Comparison of ENCODE assay signal across 18 cellular contexts in genomic region chr15:44325568-44325967, GRCh38. TPM values are rescaled to one million over a fixed set of nuclear protein-coding genes. Genes with fewer than 3 reads are reported as not detected.
A peak's percentile ranks its signal among the peaks of the same experiment; 100 is the strongest.
DNase-seq lines count a peak whose midpoint lies in the region; ATAC-seq and TF ChIP-seq lines count a peak whose summit lies in the region.
"Had no signal": no experiment of that assay in that cellular context is flagged by ENCODE, and none has a peak within 500 bp of the region (broad histone marks: within the 10 kb centered on the region; RNA-seq: fewer than 3 reads in every experiment).

No MANE protein-coding gene starts in this region.

- TF ChIP-seq RAD21 in HCT116 (IDR thresholded peaks at IDR 0.05; ENCODE audit: low read depth) = no peak

- RAD21 ChIA-PET in HCT116 (lab: Charles Lee; ENCODE audit: low non-redundant PET in 1 of 2, low total read pairs in 2 of 2, uncharacterized antibody in 2 of 2, unreplicated experiment in 2 of 2) = no interaction called here

- ATAC-seq in HCT116 (no peak), WTC11 (peak; percentile 92), HG03108 (IDR thresholded peaks at IDR 0.05; ENCODE audit: unreplicated experiment) (no peak)
- no peak for ATAC-seq in naive thymus-derived CD8-positive, alpha-beta T cell
- ATAC-seq: A549 had no signal

- H3K4me3 ChIP-seq in HCT116 (replicated peaks in 1 of 2; ENCODE audit: low read depth in 1 of 2, low read length in 2 of 2) = no peak overlapping the region
- H3K4me3 ChIP-seq: A549 had no signal

- H3K9me3 ChIP-seq in HCT116 (ENCODE audit: control insufficient read depth in 1 of 2, insufficient read depth in 1 of 2, low read depth in 1 of 2, low read length in 2 of 2) = no peaks in the 10 kb centered on the region
- H3K9me3 ChIP-seq: A549 had no signal

- intact Hi-C loops in HCT116 (cut with micrococcal nuclease) = no loop called here

- H3K4me1 ChIP-seq in HCT116 (ENCODE audit: control insufficient read depth in 1 of 2, insufficient read depth in 2 of 2, low read length in 2 of 2) = no peaks in the 10 kb centered on the region

- H3K9me2 ChIP-seq in HCT116 (ENCODE audit: insufficient read depth) = no peaks in the 10 kb centered on the region

- no peaks in the 10 kb centered on the region for H3K27me3 Mint-ChIP-seq in WTC11 (ENCODE audit: low read depth)
- H3K27me3 Mint-ChIP-seq in nephron (ENCODE audit: low read depth) = no peaks in the 10 kb centered on the region
- H3K27me3 Mint-ChIP-seq in naive thymus-derived CD8-positive, alpha-beta T cell = no peaks in the 10 kb centered on the region

- DNase-seq in HCT116 (ENCODE audit: low read depth, low spot score) (no peak), WTC11 (ENCODE audit: low spot score) (no peak), iPS DF 4.7 (ENCODE audit: extremely low read depth, low spot score) (peak; percentile 25), HuH-7.5 (ENCODE audit: low spot score) (no peak)
- no peak for DNase-seq in naive thymus-derived CD8-positive, alpha-beta T cell
- DNase-seq: COR-L47, DMS153, EL, KBM-7, NCI-H1105, NCI-H187, NCI-H2171 treated with DMSO at 0.1 percent for 48 hours, NCI-H510A, RPMI8226 had no signal

- H3K9ac ChIP-seq in HCT116 (ENCODE audit: low read length) = no peak overlapping the region

- no peak for TF ChIP-seq CTCF in HCT116 (IDR thresholded peaks at IDR 0.05 in 2 of 3, conservative IDR thresholded peaks at IDR 0.05 in 1 of 3; ENCODE audit: borderline replicate concordance in 1 of 3, insufficient read depth in 1 of 3, low read depth in 2 of 3, low read length in 2 of 3)
- no peak for TF ChIP-seq CTCF in WTC11 (IDR thresholded peaks at IDR 0.05)
- no peak for TF ChIP-seq CTCF in nephron (IDR thresholded peaks at IDR 0.05; ENCODE audit: unreplicated experiment in 3 of 3)

- H3K79me2 ChIP-seq in HCT116 (ENCODE audit: insufficient read depth, low read length) = peaks cover 10% of the 10 kb centered on the region

- H3K9me3 Mint-ChIP-seq in WTC11 (no peaks in the 10 kb centered on the region), nephron (no peaks in the 10 kb centered on the region)
- H3K9me3 Mint-ChIP-seq in naive thymus-derived CD8-positive, alpha-beta T cell = no peaks in the 10 kb centered on the region
- H3K9me3 Mint-ChIP-seq: CD14-positive monocyte had no signal

- no peaks in the 10 kb centered on the region for H3K36me3 ChIP-seq in HCT116 (ENCODE audit: control insufficient read depth in 1 of 2, insufficient read depth in 2 of 2, low read length in 2 of 2)

- H3K27me3 ChIP-seq in HCT116 (ENCODE audit: insufficient read depth, low read length) = no peaks in the 10 kb centered on the region

- H3K36me3 Mint-ChIP-seq in WTC11 = peaks cover 3% of the 10 kb centered on the region; the same call in 1 of the 2 replicates
- peaks cover 10% of the 10 kb centered on the region for H3K36me3 Mint-ChIP-seq in nephron (ENCODE audit: low read depth)
- H3K36me3 Mint-ChIP-seq in naive thymus-derived CD8-positive, alpha-beta T cell = peaks cover 6 to 18% (median 10%) of the 10 kb centered on the region in 3 donors

- CTCF ChIA-PET in HCT116 (lab: Charles Lee) (no interaction called here), WTC11 (lab: Charles Lee) (interaction anchor here (0.9 to 1.7 kb wide), 5 partner anchors 8 to 443 kb away, joined by 3 to 11 read pairs (median 3); no protein-coding TSS in a partner anchor)

- TF ChIP-seq POLR2A in HCT116 (IDR thresholded peaks at IDR 0.05; ENCODE audit: borderline replicate concordance, extremely low read depth, insufficient read depth, insufficient read length) = no peak

- POLR2A ChIA-PET in HCT116 (lab: Charles Lee) (no interaction called here), WTC11 (lab: Charles Lee) (interaction anchor here (0.6 kb wide), 1 partner anchor 208 kb away, joined by 3 read pairs; no protein-coding TSS in a partner anchor)
- POLR2A ChIA-PET in naive thymus-derived CD8-positive, alpha-beta T cell (lab: Charles Lee) = interaction anchor here (0.9 kb wide), 1 partner anchor 34 kb away, joined by 3 read pairs; no protein-coding TSS in a partner anchor

- H4K20me1 ChIP-seq in HCT116 (ENCODE audit: insufficient read depth) = no peaks in the 10 kb centered on the region

- BruUV-seq in HCT116 (replicated peaks; lab: Mats Ljungman, UMichigan) = TSS peak; percentile 21

- no peak overlapping the region for H3K27ac ChIP-seq in HCT116 (ENCODE audit: low read depth, low read length)
- H3K27ac ChIP-seq: A549 had no signal

- no peak overlapping the region for H2AFZ ChIP-seq in HCT116 (ENCODE audit: low read depth, low read length, poor library complexity, severe bottlenecking)

- H3K27ac Mint-ChIP-seq in WTC11 = peak overlapping the region; percentile 55; the same call in 1 of the 2 replicates
- H3K27ac Mint-ChIP-seq in nephron = peak overlapping the region in 2 of 3 experiments; percentile 2 to 71
- H3K27ac Mint-ChIP-seq in naive thymus-derived CD8-positive, alpha-beta T cell = peak overlapping the region in 1 of 10 donors; percentile 8

- H3K4me3 Mint-ChIP-seq in WTC11 = no peak overlapping the region
- H3K4me3 Mint-ChIP-seq in nephron = no peak overlapping the region
- no peak overlapping the region for H3K4me3 Mint-ChIP-seq in naive thymus-derived CD8-positive, alpha-beta T cell
- H3K4me3 Mint-ChIP-seq: CD14-positive monocyte had no signal

- H3K4me2 ChIP-seq in HCT116 (ENCODE audit: low read length) = no peak overlapping the region
- H3K4me2 ChIP-seq: A549 had no signal

- H3K4me1 Mint-ChIP-seq in WTC11 (peaks cover 12% of the 10 kb centered on the region), nephron (peaks cover 3% of the 10 kb centered on the region)
- peaks cover 3 to 9% (median 6%) of the 10 kb centered on the region in 4 donors for H3K4me1 Mint-ChIP-seq in naive thymus-derived CD8-positive, alpha-beta T cell
- H3K4me1 Mint-ChIP-seq: CD14-positive monocyte had no signal

TF ChIP-seq in HCT116, 20 proteins besides CTCF, POLR2A, EP300 and RAD21 (continues in another document):
- no peak for TF ChIP-seq EGR1 (IDR thresholded peaks at IDR 0.05; ENCODE audit: low read depth)
- no peak for TF ChIP-seq TCF7L2 (IDR thresholded peaks at IDR 0.05; ENCODE audit: borderline replicate concordance, extremely low read depth, insufficient read depth, insufficient read length)
- TF ChIP-seq MAX (IDR thresholded peaks at IDR 0.05) = no peak
- TF ChIP-seq SP1 (IDR thresholded peaks at IDR 0.05; ENCODE audit: low read depth) = no peak
- no peak for TF ChIP-seq ELF1 (IDR thresholded peaks at IDR 0.05; ENCODE audit: borderline replicate concordance, low read depth)
- no peak for TF ChIP-seq POLR2AphosphoS5 (IDR thresholded peaks at IDR 0.05; ENCODE audit: low read depth, low read length)
- TF ChIP-seq EZH2phosphoT487 (IDR thresholded peaks at IDR 0.05; ENCODE audit: borderline replicate concordance) = no peak
- TF ChIP-seq SRF (IDR thresholded peaks at IDR 0.05; ENCODE audit: low read depth) = no peak

TF ChIP-seq in WTC11, 78 proteins besides CTCF, POLR2A, EP300 and RAD21:
- TF ChIP-seq EMX1 (CRISPR knock-in tag; IDR thresholded peaks at IDR 0.05) (no peak), ZNF121 (CRISPR knock-in tag; IDR thresholded peaks at IDR 0.05) (peak; percentile 40; the same call in 1 of the 2 replicates), ERG (CRISPR knock-in tag; IDR thresholded peaks at IDR 0.05) (no peak), ZBTB43 (CRISPR knock-in tag; IDR thresholded peaks at IDR 0.05) (no peak), ETV6 (CRISPR knock-in tag; IDR thresholded peaks at IDR 0.05) (no peak)

RNA-seq across cellular contexts. Expression of gene GOLM2, which starts 37.0 kb away (rescaled TPM):
- 77.8 TPM for total RNA-seq in HCT116 (2021; ENCODE audit: unreplicated experiment)
- polyA plus RNA-seq in HCT116 (2012) = 22.7 and 27.6 TPM in 2 replicates
- total RNA-seq in WTC11 (2021) = 33.9 to 44.5 TPM (median 37.7 TPM) in 3 replicates
- 10 to 100 TPM; 53.0 to 58.0 TPM for total RNA-seq in naive thymus-derived CD8-positive, alpha-beta T cell
- polyA plus RNA-seq in naive thymus-derived CD8-positive, alpha-beta T cell = 10 to 100 TPM; 36.5 to 41.7 (median 40.9) TPM
